ENCODE assay signal across 23 cellular contexts in genomic region chr1:178101266-178101630, GRCh38. TPM values are rescaled to one million over a fixed set of nuclear protein-coding genes. Genes with fewer than 3 reads are reported as not detected.
DNase-seq lines count a peak whose midpoint lies in the region; ATAC-seq and TF ChIP-seq lines count a peak whose summit lies in the region.
"Had no signal": no experiment of that assay in that cellular context is flagged by ENCODE, and none has a peak within 500 bp of the region (broad histone marks: within the 10 kb centered on the region; RNA-seq: fewer than 3 reads in every experiment).

No MANE protein-coding gene starts in this region.

- no peak overlapping the region for H3K4me3 Mint-ChIP-seq in endothelial cell (ENCODE audit: unreplicated experiment)
- no peak overlapping the region for H3K4me3 Mint-ChIP-seq in activated CD4-positive, alpha-beta T cell treated with anti-CD3 and anti-CD28 coated beads, Interleukin-2, amount 10 ng/mL, durations not matched to agents 24 days and 14 days
- H3K4me3 Mint-ChIP-seq: B cell, GM23338, neural crest cell had no signal

- H4K20me1 ChIP-seq in osteoblast (ENCODE audit: insufficient read depth, low read length), result peaks cover 14% of the 10 kb centered on the region

- peaks cover 100% of the 10 kb centered on the region for H3K79me2 ChIP-seq in osteoblast (ENCODE audit: insufficient read depth, low read length)

- H3K27ac ChIP-seq in osteoblast (ENCODE audit: low read depth, low read length), result peak overlapping the region; percentile 60
- H3K27ac ChIP-seq: colonic mucosa, epithelial cell of prostate, stomach, vagina had no signal

- H3K36me3 ChIP-seq in osteoblast (ENCODE audit: insufficient read depth, low read length), result no peaks in the 10 kb centered on the region
- H3K36me3 ChIP-seq: colonic mucosa, stomach, vagina had no signal

- H3K9me3 ChIP-seq in osteoblast (ENCODE audit: low read depth, low read length), result no peaks in the 10 kb centered on the region
- H3K9me3 ChIP-seq: colonic mucosa, stomach, vagina had no signal

- in situ Hi-C loops in ACHN (cut with HindIII; ENCODE audit: low pct_ligation_motif_present, low pct_unique_long_range_greater_than_20kb, low sequenced_read_pairs), result no loop called here

- no peak overlapping the region for H3K4me3 ChIP-seq in osteoblast (ENCODE audit: insufficient read depth, low read length)
- H3K4me3 ChIP-seq: colonic mucosa, GM23338, stomach, vagina had no signal

- intact Hi-C loops in activated CD4-positive, alpha-beta T cell treated with anti-CD3 and anti-CD28 coated beads, Interleukin-2, amount 10 ng/mL, durations not matched to agents 24 days and 14 days (cut with micrococcal nuclease), result no loop called here

- DNase-seq in ACHN, result peak; percentile 54
- DNase-seq in M059J (ENCODE audit: low read depth), result peak; percentile 13
- no peak for DNase-seq in endothelial cell (ENCODE audit: low spot score)
- DNase-seq in osteoblast (ENCODE audit: insufficient read length, low spot score, missing footprints), result no peak
- no peak for DNase-seq in DMS79 treated with DMSO at 0.1 percent for 48 hours (lab: John Stamatoyannopoulos, UW)
- no peak for DNase-seq in NCI-H774 (lab: John Stamatoyannopoulos, UW)
- no peak for DNase-seq in activated CD4-positive, alpha-beta T cell treated with anti-CD3 and anti-CD28 coated beads, Interleukin-2, amount 10 ng/mL, durations not matched to agents 24 days and 14 days
- DNase-seq: activated CD4-positive, alpha-beta T cell treated with anti-CD3 and anti-CD28 coated beads for 4 hours; activated CD8-positive, alpha-beta memory T cell treated with anti-CD3 and anti-CD28 coated beads, Interleukin-2, amount 50 U/mL, for 4 hours; activated gamma-delta T cell; amygdala; colonic mucosa; DMS 273 treated with DMSO at 0.1 percent for 48 hours; NCI-H2107; NCI-H748 treated with DMSO at 0.1 percent for 48 hours; retina; stomach had no signal

- H3K27ac Mint-ChIP-seq in endothelial cell (ENCODE audit: unreplicated experiment), result peak overlapping the region; percentile 55
- no peak overlapping the region for H3K27ac Mint-ChIP-seq in activated CD4-positive, alpha-beta T cell treated with anti-CD3 and anti-CD28 coated beads, Interleukin-2, amount 10 ng/mL, durations not matched to agents 24 days and 14 days
- H3K27ac Mint-ChIP-seq: B cell had no signal

- H3K27me3 ChIP-seq in osteoblast (ENCODE audit: insufficient read depth, low read length), result no peaks in the 10 kb centered on the region
- H3K27me3 ChIP-seq: colonic mucosa, stomach, vagina had no signal

- H3K4me1 Mint-ChIP-seq in endothelial cell (ENCODE audit: unreplicated experiment), result peaks cover 35% of the 10 kb centered on the region
- H3K4me1 Mint-ChIP-seq in activated CD4-positive, alpha-beta T cell treated with anti-CD3 and anti-CD28 coated beads, Interleukin-2, amount 10 ng/mL, durations not matched to agents 24 days and 14 days, result no peaks in the 10 kb centered on the region
- H3K4me1 Mint-ChIP-seq: B cell had no signal

- no peaks in the 10 kb centered on the region for H3K9me3 Mint-ChIP-seq in endothelial cell (ENCODE audit: unreplicated experiment)
- no peaks in the 10 kb centered on the region for H3K9me3 Mint-ChIP-seq in activated CD4-positive, alpha-beta T cell treated with anti-CD3 and anti-CD28 coated beads, Interleukin-2, amount 10 ng/mL, durations not matched to agents 24 days and 14 days
- H3K9me3 Mint-ChIP-seq: GM23338, neural crest cell had no signal

- TF ChIP-seq CTCF in endothelial cell (IDR thresholded peaks at IDR 0.05; ENCODE audit: unreplicated experiment) (no peak), osteoblast (IDR thresholded peaks at IDR 0.05; ENCODE audit: extremely low read depth, low read depth, low read length) (no peak)

- ATAC-seq in GM19035 (IDR thresholded peaks at IDR 0.05; ENCODE audit: unreplicated experiment), result no peak
- ATAC-seq: GM23338 had no signal

- peak overlapping the region; percentile 32 for H3K4me2 ChIP-seq in osteoblast (ENCODE audit: insufficient read depth, low read length)
- H3K4me2 ChIP-seq: GM23338 had no signal

- no peaks in the 10 kb centered on the region for H3K27me3 Mint-ChIP-seq in endothelial cell (ENCODE audit: unreplicated experiment)
- peaks cover 5% of the 10 kb centered on the region for H3K27me3 Mint-ChIP-seq in activated CD4-positive, alpha-beta T cell treated with anti-CD3 and anti-CD28 coated beads, Interleukin-2, amount 10 ng/mL, durations not matched to agents 24 days and 14 days

- H3K36me3 Mint-ChIP-seq in endothelial cell (ENCODE audit: low read depth, unreplicated experiment), result no peaks in the 10 kb centered on the region
- H3K36me3 Mint-ChIP-seq in activated CD4-positive, alpha-beta T cell treated with anti-CD3 and anti-CD28 coated beads, Interleukin-2, amount 10 ng/mL, durations not matched to agents 24 days and 14 days (ENCODE audit: low read depth), result no peaks in the 10 kb centered on the region

- H2AFZ ChIP-seq in osteoblast (ENCODE audit: low read length), result no peak overlapping the region
- H2AFZ ChIP-seq: GM23338 had no signal

- H3K4me1 ChIP-seq in osteoblast (ENCODE audit: insufficient read depth, low read length), result peaks cover 25% of the 10 kb centered on the region

RNA-seq across cellular contexts. Expression of gene RASAL2, which starts 7.3 kb away (rescaled TPM):
- total RNA-seq in M059J (2014; rRNA removed; shearing (Covaris generic)), result 9.7 and 14.8 TPM in 2 replicates
- total RNA-seq in endothelial cell (ENCODE audit: unreplicated experiment) (82.1 TPM), osteoblast (59.4 and 61.3 TPM in 2 replicates)
- not detected in 2 replicates for total RNA-seq in activated CD4-positive, alpha-beta T cell treated with anti-CD3 and anti-CD28 coated beads, Interleukin-2, amount 10 ng/mL, durations not matched to agents 24 days and 14 days

Comparison
In these comparisons a context has a peak if more than half of its experiments do, and no peak if none do; other contexts are left out.
1. DNase-seq: peak in ACHN (single experiment) and M059J (single experiment); none in endothelial cell (single experiment), osteoblast (single experiment), DMS79 treated with DMSO at 0.1 percent for 48 hours (single experiment), NCI-H774 (single experiment) and activated CD4-positive, alpha-beta T cell treated with anti-CD3 and anti-CD28 coated beads, Interleukin-2, amount 10 ng/mL, durations not matched to agents 24 days and 14 days (single experiment).
2. RNA of gene RASAL2, which starts 7.3 kb away (total RNA-seq): 82.1 TPM in endothelial cell (single experiment), 59.4 to 61.3 TPM in osteoblast and 9.7 to 14.8 TPM in M059J; not detected in activated CD4-positive, alpha-beta T cell treated with anti-CD3 and anti-CD28 coated beads, Interleukin-2, amount 10 ng/mL, durations not matched to agents 24 days and 14 days; every median in the first group is over 10 times any median in the second.